ENCODE assay signal across 8 cellular contexts in genomic region chr1:92298213-92298572, GRCh38. TPM values are rescaled to one million over a fixed set of nuclear protein-coding genes. Genes with fewer than 3 reads are reported as not detected.
DNase-seq lines count a peak whose midpoint lies in the region; ATAC-seq and TF ChIP-seq lines count a peak whose summit lies in the region.

No MANE protein-coding gene starts in this region.

- intact Hi-C loops in Right ventricle myocardium superior (cut with DNase I) (loop anchor here (10.0 kb wide), 1 partner anchor 373 kb away; no protein-coding TSS in a partner anchor), Right ventricle myocardium inferior (cut with DNase I) (loop anchor here (10.0 kb wide), 1 partner anchor 1013 kb away; no protein-coding TSS in a partner anchor)

- peak overlapping the region; percentile 73 to 81 (median 74) for H3K4me3 ChIP-seq in tibial nerve

- H3K4me1 Mint-ChIP-seq in activated naive CD8-positive, alpha-beta T cell treated with anti-CD3 and anti-CD28 coated beads, Interleukin-2, amount 50 U/mL, for 24 hours = peaks cover 36% of the 10 kb centered on the region

- H3K27ac Mint-ChIP-seq in activated naive CD8-positive, alpha-beta T cell treated with anti-CD3 and anti-CD28 coated beads, Interleukin-2, amount 50 U/mL, for 24 hours = peak overlapping the region; percentile 97

- no peak for TF ChIP-seq CTCF in tibial nerve (IDR thresholded peaks at IDR 0.05)

- TF ChIP-seq EP300 in tibial nerve (IDR thresholded peaks at IDR 0.05) = no peak

- DNase-seq in Right ventricle myocardium superior = no peak
- DNase-seq in Right ventricle myocardium inferior (ENCODE audit: missing footprints) = no peak
- no peak for DNase-seq in activated naive CD8-positive, alpha-beta T cell treated with anti-CD3 and anti-CD28 coated beads, Interleukin-2, amount 50 U/mL, for 24 hours
- no peak for DNase-seq in left lobe of liver (ENCODE audit: low spot score)
- no peak for DNase-seq in tibial nerve (ENCODE audit: low spot score in 2 of 2)
- DNase-seq in activated CD4-positive, CD25-positive, alpha-beta regulatory T cell (lab: John Stamatoyannopoulos, UW) = no peak
- DNase-seq in NCI-H187 (lab: John Stamatoyannopoulos, UW) = no peak

- no peaks in the 10 kb centered on the region for H3K9me3 Mint-ChIP-seq in activated naive CD8-positive, alpha-beta T cell treated with anti-CD3 and anti-CD28 coated beads, Interleukin-2, amount 50 U/mL, for 24 hours

- WGBS in tibial nerve, 2 donors = 6 to 8% methylated on average over 3 of the region's 3 CpGs

- H3K36me3 Mint-ChIP-seq in activated naive CD8-positive, alpha-beta T cell treated with anti-CD3 and anti-CD28 coated beads, Interleukin-2, amount 50 U/mL, for 24 hours (ENCODE audit: low read depth) = peaks cover 35% of the 10 kb centered on the region

- H3K36me3 ChIP-seq in tibial nerve = peaks cover 0 to 5% (median 0%) of the 10 kb centered on the region in 3 donors

- H3K27me3 Mint-ChIP-seq in activated naive CD8-positive, alpha-beta T cell treated with anti-CD3 and anti-CD28 coated beads, Interleukin-2, amount 50 U/mL, for 24 hours = no peaks in the 10 kb centered on the region

- H3K4me1 ChIP-seq in tibial nerve = peaks cover 0 to 25% (median 6%) of the 10 kb centered on the region in 4 donors

- H3K27me3 ChIP-seq in tibial nerve = no peaks in the 10 kb centered on the region

- H3K9me3 ChIP-seq in tibial nerve = no peaks in the 10 kb centered on the region

- peak overlapping the region; percentile 96 for H3K4me3 Mint-ChIP-seq in activated naive CD8-positive, alpha-beta T cell treated with anti-CD3 and anti-CD28 coated beads, Interleukin-2, amount 50 U/mL, for 24 hours

- ATAC-seq in Right ventricle myocardium superior (ENCODE audit: poor library complexity) (peak; percentile 4), Right ventricle myocardium inferior (no peak), left lobe of liver (peak; percentile 3), GM18517 (IDR thresholded peaks at IDR 0.05; ENCODE audit: unreplicated experiment) (no peak)
- ATAC-seq in activated naive CD8-positive, alpha-beta T cell treated with anti-CD3 and anti-CD28 coated beads, Interleukin-2, amount 50 U/mL, for 24 hours = no peak

- H3K27ac ChIP-seq in tibial nerve = peak overlapping the region; percentile 86 to 96 (median 94)

- TF ChIP-seq POLR2A in tibial nerve (IDR thresholded peaks at IDR 0.05) = no peak

RNA-seq across cellular contexts. Expression of gene GLMN, which starts 0.6 kb away (rescaled TPM):
- total RNA-seq in Right ventricle myocardium superior = 4.8 TPM
- total RNA-seq in Right ventricle myocardium inferior = 5.4 TPM
- 2.0 TPM for total RNA-seq in left lobe of liver
- total RNA-seq in tibial nerve = 10 to 100 TPM in 1 of 4 donors, 1 to 10 TPM in 3; 5.2 to 12.0 (median 8.1) TPM

RNA-seq across cellular contexts. Expression of gene RPAP2, which starts 0.7 kb away (rescaled TPM):
- total RNA-seq in Right ventricle myocardium superior (20.4 TPM), Right ventricle myocardium inferior (22.5 TPM), left lobe of liver (10.5 TPM), tibial nerve (10 to 100 TPM in 2 of 4 donors, 1 to 10 TPM in 2; 3.3 to 12.2 (median 7.7) TPM)

Comparison
In these comparisons a context has a peak if more than half of its experiments do, and no peak if none do; other contexts are left out.
1. ATAC-seq: peak in Right ventricle myocardium superior (single experiment) and left lobe of liver (single experiment); none in Right ventricle myocardium inferior (single experiment), activated naive CD8-positive, alpha-beta T cell treated with anti-CD3 and anti-CD28 coated beads, Interleukin-2, amount 50 U/mL, for 24 hours (single experiment) and GM18517 (single experiment).